In genomic region chr12:64390275-64390851, GRCh38 we compare ENCODE assay signal across 8 cellular contexts. TPM values are rescaled to one million over a fixed set of nuclear protein-coding genes. Genes with fewer than 3 reads are reported as not detected.
DNase-seq lines count a peak whose midpoint lies in the region; ATAC-seq and TF ChIP-seq lines count a peak whose summit lies in the region.

Gene C12orf56 (minus strand): TSS chr12:64390758. CDS start chr12:64390565, 193 bp downstream.

- peak; percentile 21 to 33 for DNase-seq in stimulated activated CD4-positive, alpha-beta T cell treated with anti-CD3 and anti-CD28 coated beads, Interleukin-2, amount 100 ng/mL, for 24 hours
- DNase-seq in stimulated activated CD4-positive, alpha-beta T cell treated with anti-CD3 and anti-CD28 coated beads, Interleukin-1b, Interleukin-23, amount 100 ng/mL, for 48 hours, result no peak
- DNase-seq in islet precursor cell (peak; percentile 81), thoracic aorta (ENCODE audit: low spot score) (no peak), Caco-2 (no peak)
- DNase-seq in central memory CD4-positive, alpha-beta T cell, result no peak

- ATAC-seq in thoracic aorta (ENCODE audit: insufficient number of reproducible peaks, low FRiP score, low read depth) (no peak), HG02852 (IDR thresholded peaks at IDR 0.05; ENCODE audit: unreplicated experiment) (no peak)

- H3K27ac Mint-ChIP-seq in activated naive CD8-positive, alpha-beta T cell, result peak within 1 kb of the TSS; percentile 58
- H3K27ac Mint-ChIP-seq in Caco-2 (ENCODE audit: unreplicated experiment), result no peak within 1 kb of the TSS

- H3K36me3 ChIP-seq in thoracic aorta (no peaks in the 10 kb centered on the region), Caco-2 (ENCODE audit: control insufficient read depth, insufficient read depth, low read length) (no peaks in the 10 kb centered on the region)

- H3K27me3 ChIP-seq in thoracic aorta (replicated peaks; ENCODE audit: insufficient read depth), result peaks cover 4% of the 10 kb centered on the region
- no peaks in the 10 kb centered on the region for H3K27me3 ChIP-seq in Caco-2 (replicated peaks; ENCODE audit: control insufficient read depth, insufficient read depth, low read length)

- no peaks in the 10 kb centered on the region for H3K9me3 Mint-ChIP-seq in activated naive CD8-positive, alpha-beta T cell (ENCODE audit: low read depth)
- H3K9me3 Mint-ChIP-seq in Caco-2 (ENCODE audit: unreplicated experiment), result no peaks in the 10 kb centered on the region

- H3K27ac ChIP-seq in thoracic aorta, result no peak within 1 kb of the TSS

- peak within 1 kb of the TSS; percentile 57 for H3K4me3 ChIP-seq in thoracic aorta
- no peak within 1 kb of the TSS for H3K4me3 ChIP-seq in Caco-2 (ENCODE audit: low read depth, low read length)

- H3K9me3 ChIP-seq in thoracic aorta, result no peaks in the 10 kb centered on the region
- no peaks in the 10 kb centered on the region for H3K9me3 ChIP-seq in Caco-2

- peaks cover 17% of the 10 kb centered on the region for H3K4me1 Mint-ChIP-seq in activated naive CD8-positive, alpha-beta T cell (ENCODE audit: low read depth)
- no peaks in the 10 kb centered on the region for H3K4me1 Mint-ChIP-seq in Caco-2 (ENCODE audit: low read depth, unreplicated experiment)

- no peaks in the 10 kb centered on the region for H3K36me3 Mint-ChIP-seq in activated naive CD8-positive, alpha-beta T cell
- H3K36me3 Mint-ChIP-seq in Caco-2 (ENCODE audit: insufficient read depth, unreplicated experiment), result no peaks in the 10 kb centered on the region

- H3K4me3 Mint-ChIP-seq in activated naive CD8-positive, alpha-beta T cell, result peak within 1 kb of the TSS; percentile 85
- no peak within 1 kb of the TSS for H3K4me3 Mint-ChIP-seq in Caco-2 (ENCODE audit: unreplicated experiment)

- H3K27me3 Mint-ChIP-seq in activated naive CD8-positive, alpha-beta T cell, result no peaks in the 10 kb centered on the region
- H3K27me3 Mint-ChIP-seq in Caco-2 (ENCODE audit: insufficient read depth, unreplicated experiment), result no peaks in the 10 kb centered on the region

- CTCF ChIA-PET in Caco-2 (lab: Charles Lee), result no interaction called here

- intact Hi-C loops in Caco-2 (cut with micrococcal nuclease; ENCODE audit: unreplicated experiment), result no loop called here

- BruUV-seq in Caco-2 (replicated peaks; lab: Mats Ljungman, UMichigan), result no TSS peak

- POLR2A ChIA-PET in Caco-2 (lab: Charles Lee), result no interaction called here

- H3K4me1 ChIP-seq in thoracic aorta (ENCODE audit: control insufficient read depth in 1 of 2, low read depth in 2 of 2), result peaks cover 0 to 10% of the 10 kb centered on the region in 2 donors
- no peaks in the 10 kb centered on the region for H3K4me1 ChIP-seq in Caco-2

- TF ChIP-seq CTCF in thoracic aorta (IDR thresholded peaks at IDR 0.05) (no peak), Caco-2 (IDR thresholded peaks at IDR 0.05; ENCODE audit: insufficient read depth in 1 of 2, low read depth in 1 of 2, low read length in 1 of 2, severe bottlenecking in 1 of 2, unreplicated experiment in 1 of 2) (no peak)

RNA-seq across cellular contexts. Expression of gene C12orf56, which starts in this region (rescaled TPM):
- not detected for total RNA-seq in thoracic aorta
- 9.3 and 11.0 TPM in 2 replicates for total RNA-seq in Caco-2 (2022)

Comparison
In these comparisons a context has a peak if more than half of its experiments do, and no peak if none do; other contexts are left out.
1. RNA of gene C12orf56 (total RNA-seq): 9.3 to 11.0 TPM in Caco-2; not detected in thoracic aorta; every median in the first group is over 10 times any median in the second.
2. DNase-seq: peak in stimulated activated CD4-positive, alpha-beta T cell treated with anti-CD3 and anti-CD28 coated beads, Interleukin-2, amount 100 ng/mL, for 24 hours (2 of 2) and islet precursor cell (single experiment); none in stimulated activated CD4-positive, alpha-beta T cell treated with anti-CD3 and anti-CD28 coated beads, Interleukin-1b, Interleukin-23, amount 100 ng/mL, for 48 hours (single experiment), thoracic aorta (single experiment), central memory CD4-positive, alpha-beta T cell (single experiment) and Caco-2 (0 of 2).